2 cellular contexts compared by ENCODE assay signal in genomic region chr3:124792341-124793034, GRCh38.
TF ChIP-seq lines count a peak whose summit lies in the region.

No MANE protein-coding gene starts in this region.

TF ChIP-seq in SK-N-SH, 30 proteins besides CTCF, POLR2A, EP300 and RAD21 (continued from another document):
- no peak for TF ChIP-seq MAX (IDR thresholded peaks at IDR 0.05; ENCODE audit: low read depth)
- no peak for TF ChIP-seq TEAD4 (IDR thresholded peaks at IDR 0.05; ENCODE audit: borderline replicate concordance, insufficient read depth)
- TF ChIP-seq FOXJ3 (CRISPR knock-in tag; IDR thresholded peaks at IDR 0.05): no peak
- TF ChIP-seq NRF1 (IDR thresholded peaks at IDR 0.05; ENCODE audit: low read depth, low read length): no peak
- no peak for TF ChIP-seq TAF1 (IDR thresholded peaks at IDR 0.05; ENCODE audit: borderline replicate concordance, low read depth, low read length)
- no peak for TF ChIP-seq RXRA (IDR thresholded peaks at IDR 0.05; ENCODE audit: borderline replicate concordance, low read depth)
- no peak for TF ChIP-seq SIN3A (IDR thresholded peaks at IDR 0.05; ENCODE audit: borderline replicate concordance, low read depth, low read length)
- TF ChIP-seq ELF1 (IDR thresholded peaks at IDR 0.05): no peak
- no peak for TF ChIP-seq JUND (IDR thresholded peaks at IDR 0.05)
- TF ChIP-seq YY1 (IDR thresholded peaks at IDR 0.05; ENCODE audit: low read depth): no peak
- TF ChIP-seq EZH2phosphoT487 (IDR thresholded peaks at IDR 0.05; ENCODE audit: borderline replicate concordance, low read depth): no peak
- no peak for TF ChIP-seq ZBTB33 (IDR thresholded peaks at IDR 0.05; ENCODE audit: borderline replicate concordance, low read depth)
- TF ChIP-seq FOSL2 (IDR thresholded peaks at IDR 0.05; ENCODE audit: borderline replicate concordance, low read depth): no peak
- TF ChIP-seq, protein P1, sequence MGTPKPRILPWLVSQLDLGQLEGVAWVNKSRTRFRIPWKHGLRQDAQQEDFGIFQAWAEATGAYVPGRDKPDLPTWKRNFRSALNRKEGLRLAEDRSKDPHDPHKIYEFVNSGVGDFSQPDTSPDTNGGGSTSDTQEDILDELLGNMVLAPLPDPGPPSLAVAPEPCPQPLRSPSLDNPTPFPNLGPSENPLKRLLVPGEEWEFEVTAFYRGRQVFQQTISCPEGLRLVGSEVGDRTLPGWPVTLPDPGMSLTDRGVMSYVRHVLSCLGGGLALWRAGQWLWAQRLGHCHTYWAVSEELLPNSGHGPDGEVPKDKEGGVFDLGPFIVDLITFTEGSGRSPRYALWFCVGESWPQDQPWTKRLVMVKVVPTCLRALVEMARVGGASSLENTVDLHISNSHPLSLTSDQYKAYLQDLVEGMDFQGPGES (IDR thresholded peaks at IDR 0.05; ENCODE audit: low read depth, low read length): no peak
- TF ChIP-seq USF2 (IDR thresholded peaks at IDR 0.05; ENCODE audit: borderline replicate concordance, low read depth, low read length): no peak
- TF ChIP-seq SMC3 (IDR thresholded peaks at IDR 0.05; ENCODE audit: low read depth, low read length): no peak
- TF ChIP-seq GATA2 (CRISPR knock-in tag; IDR thresholded peaks at IDR 0.05): no peak

TF ChIP-seq in SK-N-SH treated with all-trans-retinoic acid at 6 μM for 48 hours, 23 proteins besides CTCF, POLR2A, EP300 and RAD21 (continued from another document):
- TF ChIP-seq TSHZ2 (CRISPR knock-in tag; IDR thresholded peaks at IDR 0.05): no peak
- TF ChIP-seq CSDC2 (CRISPR knock-in tag; IDR thresholded peaks at IDR 0.05): no peak
- no peak for TF ChIP-seq ISL1 (CRISPR knock-in tag; IDR thresholded peaks at IDR 0.05)
- no peak for TF ChIP-seq TOX (CRISPR knock-in tag; IDR thresholded peaks at IDR 0.05; ENCODE audit: borderline replicate concordance)
- TF ChIP-seq ESRRG (CRISPR knock-in tag; IDR thresholded peaks at IDR 0.05): no peak
- no peak for TF ChIP-seq ZC3H10 (CRISPR knock-in tag; IDR thresholded peaks at IDR 0.05)
- TF ChIP-seq ZFP30 (CRISPR knock-in tag; IDR thresholded peaks at IDR 0.05): no peak
